In genomic region chr18:58113337-58113736, GRCh38 we compare ENCODE assay signal across 17 cellular contexts.
DNase-seq lines count a peak whose midpoint lies in the region; ATAC-seq and TF ChIP-seq lines count a peak whose summit lies in the region.
"Had no signal": no experiment of that assay in that cellular context is flagged by ENCODE, and none has a peak within 500 bp of the region (broad histone marks: within the 10 kb centered on the region; RNA-seq: fewer than 3 reads in every experiment).

No MANE protein-coding gene starts in this region.

- no peaks in the 10 kb centered on the region for H4K20me1 ChIP-seq in KMS-11 (ENCODE audit: insufficient read depth)

- peaks cover 39% of the 10 kb centered on the region for H3K4me1 ChIP-seq in KMS-11 (ENCODE audit: low read depth, poor library complexity, severe bottlenecking)
- H3K4me1 ChIP-seq: tibial artery had no signal

- H3K4me3 ChIP-seq in KMS-11 (IDR thresholded peaks at IDR 0.05; ENCODE audit: insufficient read depth, low read depth, low read length) = no peak overlapping the region
- H3K4me3 ChIP-seq: coronary artery, hepatocyte, left lung, MG63, tibial artery had no signal

- ATAC-seq in GM18873 (IDR thresholded peaks at IDR 0.05; ENCODE audit: low FRiP score, unreplicated experiment) (peak; percentile 69), HG02571 (IDR thresholded peaks at IDR 0.05; ENCODE audit: unreplicated experiment) (peak; percentile 65), HG03469 (IDR thresholded peaks at IDR 0.05; ENCODE audit: unreplicated experiment) (no peak)
- ATAC-seq: left lung, T-helper 17 cell had no signal

- no peak overlapping the region for H3K9ac ChIP-seq in KMS-11

- DNase-seq in COLO668 (lab: John Stamatoyannopoulos, UW; ENCODE audit: unreplicated experiment) (peak; percentile 15), inferior parietal cortex (ENCODE audit: extremely low spot score) (no peak), RPMI8226 (no peak), erythroblast (lab: John Stamatoyannopoulos, UW) (no peak)
- DNase-seq: activated CD4-positive, alpha-beta T cell treated with anti-CD3 and anti-CD28 coated beads for 48 hours; left lung; MG63; naive B cell; NCI-H2107; T-helper 17 cell; tibial artery had no signal

- H3K36me3 ChIP-seq in KMS-11 (ENCODE audit: insufficient read depth) = no peaks in the 10 kb centered on the region
- H3K36me3 ChIP-seq: left lung, MG63, tibial artery had no signal

- no peak for TF ChIP-seq CTCF in KMS-11 (conservative IDR thresholded peaks at IDR 0.05; ENCODE audit: low read depth, low read length)

- H3K4me2 ChIP-seq in KMS-11 = peak overlapping the region; percentile 46
- H3K4me2 ChIP-seq: hepatocyte had no signal

- peak overlapping the region; percentile 16 for H3K27ac ChIP-seq in KMS-11
- H3K27ac ChIP-seq: coronary artery, hepatocyte, left lung, tibial artery had no signal

- H3K27me3 ChIP-seq in KMS-11 (ENCODE audit: insufficient read depth, low read depth) = no peaks in the 10 kb centered on the region
- H3K27me3 ChIP-seq: hepatocyte, left lung, MG63, tibial artery had no signal

- H2AFZ ChIP-seq in KMS-11 (ENCODE audit: low read depth) = peak overlapping the region; percentile 27
- H2AFZ ChIP-seq: hepatocyte had no signal

- TF ChIP-seq POLR2A in erythroblast (IDR thresholded peaks at IDR 0.05; ENCODE audit: low read length) = no peak

- H3K79me2 ChIP-seq in KMS-11 (ENCODE audit: insufficient read depth, low read depth) = 0 out of 2 replicates have a peak, but pooled peaks cover 6% of the 10 kb centered on the region
